Comparison of ENCODE assay signal across 8 cellular contexts in genomic region chr11:22193348-22194051, GRCh38. TPM values are rescaled to one million over a fixed set of nuclear protein-coding genes. Genes with fewer than 3 reads are reported as not detected.
DNase-seq lines count a peak whose midpoint lies in the region; ATAC-seq, FAIRE-seq and TF ChIP-seq lines count a peak whose summit lies in the region.

No MANE protein-coding gene starts in this region.

- H3K9me3 Mint-ChIP-seq in nephron progenitor cell = no peaks in the 10 kb centered on the region

- TF ChIP-seq CTCF in Panc1 (IDR thresholded peaks at IDR 0.05) (no peak), nephron progenitor cell (IDR thresholded peaks at IDR 0.05) (no peak)

- POLR2A ChIA-PET in Panc1 (lab: Charles Lee) = no interaction called here

- H3K4me3 ChIP-seq in Panc1 (ENCODE audit: low read depth in 2 of 2, low read length in 2 of 2) = peak overlapping the region; percentile 51 to 72

- no TSS peak for BruUV-seq in Panc1 (replicated peaks; lab: Mats Ljungman, UMichigan)

- no peaks in the 10 kb centered on the region; the same call in 1 of the 2 replicates for H3K4me1 ChIP-seq in Panc1 (ENCODE audit: control insufficient read depth, insufficient read depth, low read length)

- no peaks in the 10 kb centered on the region for H3K36me3 Mint-ChIP-seq in nephron progenitor cell (ENCODE audit: low read depth)

- H3K36me3 ChIP-seq in Panc1 (ENCODE audit: control insufficient read depth, insufficient read depth, low read length) = no peaks in the 10 kb centered on the region

- no peak overlapping the region for H3K27ac Mint-ChIP-seq in nephron progenitor cell

- no peaks in the 10 kb centered on the region; the same call in 1 of the 2 replicates for H3K27me3 ChIP-seq in Panc1 (ENCODE audit: control insufficient read depth, insufficient read depth, low read length)

- H3K4me1 Mint-ChIP-seq in nephron progenitor cell = peaks cover 18% of the 10 kb centered on the region

- in situ Hi-C loops in Panc1 (cut with HindIII; ENCODE audit: low pct_unique_long_range_greater_than_20kb, low sequenced_read_pairs) = no loop called here

- intact Hi-C loops in Panc1 (cut with micrococcal nuclease; ENCODE audit: unreplicated experiment) = no loop called here

- no peak for FAIRE-seq in frontal cortex (lab: Jason Lieb, UNC)

- H3K9me3 ChIP-seq in Panc1 (ENCODE audit: control insufficient read depth, insufficient read depth, low read depth, low read length) = no peaks in the 10 kb centered on the region

- H3K4me3 Mint-ChIP-seq in nephron progenitor cell = peak overlapping the region; percentile 97

- CTCF ChIA-PET in Panc1 (lab: Charles Lee) = no interaction called here

- peaks cover 67% of the 10 kb centered on the region for H3K27me3 Mint-ChIP-seq in nephron progenitor cell (ENCODE audit: low read depth, poor library complexity)

- ATAC-seq in HG02678 (IDR thresholded peaks at IDR 0.05; ENCODE audit: unreplicated experiment) (peak; percentile 35), Panc1 (peak; percentile 73)

- H3K27ac ChIP-seq in Panc1 (ENCODE audit: low read length) = no peak overlapping the region

- DNase-seq in NCI-H2196 (lab: John Stamatoyannopoulos, UW; ENCODE audit: unreplicated experiment) (peak; percentile 40), NCI-H2196 treated with DMSO at 0.1 percent for 48 hours (lab: John Stamatoyannopoulos, UW; ENCODE audit: unreplicated experiment) (no peak), Panc1 (ENCODE audit: low read depth, low spot score) (no peak), frontal cortex (ENCODE audit: low spot score in 2 of 2) (peak; percentile 24 to 29), nephron progenitor cell (peak; percentile 46), MV-4-11 (lab: John Stamatoyannopoulos, UW) (no peak)
- no peak for DNase-seq in central memory CD4-positive, alpha-beta T cell

RNA-seq across cellular contexts. Expression of gene ANO5, which starts 0.6 kb away (rescaled TPM):
- total RNA-seq in Panc1 (2021; ENCODE audit: unreplicated experiment) = 1.7 TPM
- polyA plus RNA-seq in Panc1 (2012; ENCODE audit: insufficient read length) = 0.39 TPM
- 22.0 TPM for total RNA-seq in frontal cortex

Comparison
In these comparisons a context has a peak if more than half of its experiments do, and no peak if none do; other contexts are left out.
1. DNase-seq: peak in NCI-H2196 (single experiment), frontal cortex (2 of 2) and nephron progenitor cell (single experiment); none in NCI-H2196 treated with DMSO at 0.1 percent for 48 hours (single experiment), Panc1 (single experiment), MV-4-11 (single experiment) and central memory CD4-positive, alpha-beta T cell (single experiment).